In the genomic region with DNA sequence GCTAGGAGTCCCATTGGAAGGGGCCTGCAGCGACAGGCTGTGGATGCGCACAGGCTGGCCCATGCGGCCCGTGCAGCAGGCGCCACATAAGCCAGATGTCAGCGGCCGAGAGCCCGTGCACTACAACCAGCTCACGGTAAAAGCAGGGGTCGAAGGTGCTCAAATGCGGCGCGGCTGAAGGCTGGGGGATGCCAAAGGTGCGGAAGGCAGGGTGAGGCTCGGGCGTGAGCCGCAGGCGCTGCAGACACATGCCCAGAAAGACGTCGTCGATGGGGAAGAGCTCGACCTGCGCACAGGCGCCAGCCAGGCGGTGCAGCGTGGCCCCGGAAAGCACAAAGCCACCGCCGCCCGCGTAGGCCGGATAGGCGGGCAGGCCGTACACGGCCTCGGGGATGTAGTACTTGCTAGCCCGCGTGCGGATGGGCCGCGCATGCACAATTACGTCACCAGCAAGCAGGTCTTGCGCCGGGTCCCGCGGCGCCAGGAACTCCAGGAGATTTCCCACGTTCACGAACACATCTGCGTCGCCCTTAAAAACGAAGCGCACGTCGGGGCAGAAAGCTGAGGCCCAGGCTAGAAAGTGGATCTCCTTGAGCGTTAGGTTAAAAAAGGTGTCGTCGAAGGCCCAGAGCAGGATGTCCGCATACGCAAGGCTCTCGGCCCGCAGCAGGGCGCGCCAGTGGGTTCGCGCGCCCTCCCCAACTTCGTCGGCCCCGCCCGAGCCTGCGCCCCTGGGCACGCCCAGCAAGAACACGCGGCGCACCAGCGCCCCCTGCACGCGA, we compare ENCODE assay signal across 9 cellular contexts. TPM values are rescaled to one million over a fixed set of nuclear protein-coding genes. Genes with fewer than 3 reads are reported as not detected.
DNase-seq lines count a peak whose midpoint lies in the region; ATAC-seq and TF ChIP-seq lines count a peak whose summit lies in the region.
"Had no signal": no experiment of that assay in that cellular context is flagged by ENCODE, and none has a peak within 500 bp of the region (broad histone marks: within the 10 kb centered on the region; RNA-seq: fewer than 3 reads in every experiment).

No MANE protein-coding gene starts in this region.

- H3K9me2 ChIP-seq in GM23338 (ENCODE audit: insufficient read depth), result no peaks in the 10 kb centered on the region

- intact Hi-C loops in naive thymus-derived CD4-positive, alpha-beta T cell (cut with micrococcal nuclease), result loop anchor here in 1 of 2 donors (2.0 kb wide), 1 partner anchor 41 kb away; the partner anchor contains the start of gene PHAF1

- peak overlapping the region; percentile 94 for H3K4me2 ChIP-seq in GM23338

- H3K27me3 ChIP-seq in ACC112 (ENCODE audit: insufficient read depth, low read length) (no peaks in the 10 kb centered on the region), GM23338 (ENCODE audit: insufficient read depth) (peaks cover 64% of the 10 kb centered on the region)
- no peaks in the 10 kb centered on the region for H3K27me3 ChIP-seq in naive thymus-derived CD4-positive, alpha-beta T cell (ENCODE audit: control insufficient read depth in 2 of 2, insufficient read depth in 2 of 2, low read length in 2 of 2)

- H3F3A ChIP-seq in GM23338 (replicated peaks; ENCODE audit: low read depth), result 0 out of 2 replicates have a peak, but pooled peaks cover 7% of the 10 kb centered on the region

- H3K79me2 ChIP-seq in ACC112 (ENCODE audit: control insufficient read depth, insufficient read depth, low read length, unreplicated experiment), result peaks cover 6% of the 10 kb centered on the region
- no peaks in the 10 kb centered on the region for H3K79me2 ChIP-seq in GM23338 (replicated peaks; ENCODE audit: insufficient read depth)

- H3K27ac ChIP-seq in ACC112 (ENCODE audit: low read depth, low read length) (no peak overlapping the region), GM23338 (ENCODE audit: low read depth) (no peak overlapping the region)
- no peak overlapping the region for H3K27ac ChIP-seq in naive thymus-derived CD4-positive, alpha-beta T cell (ENCODE audit: low read depth, low read length)

- H3K27ac Mint-ChIP-seq in GM23338, result no peak overlapping the region
- H3K27ac Mint-ChIP-seq in naive thymus-derived CD4-positive, alpha-beta T cell, result peak overlapping the region in 1 of 9 donors; percentile 49

- H3K9me3 ChIP-seq in naive thymus-derived CD4-positive, alpha-beta T cell (ENCODE audit: control insufficient read depth in 2 of 3, low read length in 3 of 3), result no peaks in the 10 kb centered on the region
- H3K9me3 ChIP-seq: tibial nerve had no signal

- H3K4me1 Mint-ChIP-seq in GM23338, result peaks cover 10% of the 10 kb centered on the region; the same call in 2 of the 3 replicates
- H3K4me1 Mint-ChIP-seq in naive thymus-derived CD4-positive, alpha-beta T cell, result peaks cover 11 to 36% (median 15%) of the 10 kb centered on the region in 7 donors

- peaks cover 15% of the 10 kb centered on the region; the same call in 1 of the 2 replicates for H3K36me3 ChIP-seq in ACC112 (ENCODE audit: insufficient read depth, low read length)
- no peaks in the 10 kb centered on the region for H3K36me3 ChIP-seq in GM23338 (ENCODE audit: insufficient read depth)
- H3K36me3 ChIP-seq in naive thymus-derived CD4-positive, alpha-beta T cell (ENCODE audit: control insufficient read depth in 2 of 3, insufficient read depth in 3 of 3, low read length in 3 of 3), result peaks cover 0 to 35% (median 8%) of the 10 kb centered on the region in 3 experiments

- H4K20me1 ChIP-seq in GM23338 (replicated peaks; ENCODE audit: insufficient read depth), result no peaks in the 10 kb centered on the region; the same call in none of the 2 replicates

- POLR2A ChIA-PET in naive thymus-derived CD4-positive, alpha-beta T cell (lab: Charles Lee), result no interaction called here

- H3K9me3 Mint-ChIP-seq in GM23338, result no peaks in the 10 kb centered on the region
- H3K9me3 Mint-ChIP-seq in naive thymus-derived CD4-positive, alpha-beta T cell, result peaks cover 0 to 2% (median 0%) of the 10 kb centered on the region in 11 donors

- peak; percentile 15 for ATAC-seq in GM23338
- ATAC-seq in naive thymus-derived CD4-positive, alpha-beta T cell, result no peak
- ATAC-seq in GM18870 (IDR thresholded peaks at IDR 0.05; ENCODE audit: unreplicated experiment), result no peak

- in situ Hi-C loops in ACHN (cut with HindIII; ENCODE audit: low pct_ligation_motif_present, low pct_unique_long_range_greater_than_20kb, low sequenced_read_pairs), result no loop called here

- CTCF ChIA-PET in naive thymus-derived CD4-positive, alpha-beta T cell (lab: Charles Lee), result no interaction called here

- peak; percentile 43 to 75 for TF ChIP-seq CTCF in GM23338 (conservative IDR thresholded peaks at IDR 0.05; ENCODE audit: low read depth in 2 of 2)
- TF ChIP-seq CTCF in choroid plexus epithelial cell (conservative IDR thresholded peaks at IDR 0.05; ENCODE audit: low read depth, low read length), result no peak

- H2AFZ ChIP-seq in ACC112 (ENCODE audit: low read length, unreplicated experiment) (no peak overlapping the region), GM23338 (peak overlapping the region; percentile 97; the same call in 1 of the 2 replicates)

- H3K36me3 Mint-ChIP-seq in GM23338 (ENCODE audit: low read depth), result peaks cover 21% of the 10 kb centered on the region
- H3K36me3 Mint-ChIP-seq in naive thymus-derived CD4-positive, alpha-beta T cell, result peaks cover 5 to 43% (median 29%) of the 10 kb centered on the region in 5 donors

- peak overlapping the region; percentile 86 for H3K4me3 ChIP-seq in ACC112 (ENCODE audit: low read depth, low read length)
- H3K4me3 ChIP-seq in GM23338, result peak overlapping the region; percentile 77
- H3K4me3 ChIP-seq in choroid plexus epithelial cell (ENCODE audit: low read depth, low read length), result peak overlapping the region; percentile 79
- H3K4me3 ChIP-seq in naive thymus-derived CD4-positive, alpha-beta T cell (ENCODE audit: low read length), result no peak overlapping the region

- H3K4me1 ChIP-seq in ACC112 (ENCODE audit: control insufficient read depth, insufficient read depth, low read length, unreplicated experiment) (peaks cover 7% of the 10 kb centered on the region), GM23338 (ENCODE audit: insufficient read depth) (peaks cover 6% of the 10 kb centered on the region; the same call in 1 of the 2 replicates)
- peaks cover 0 to 4% of the 10 kb centered on the region in 2 donors for H3K4me1 ChIP-seq in naive thymus-derived CD4-positive, alpha-beta T cell (ENCODE audit: control insufficient read depth in 2 of 2, insufficient read depth in 2 of 2, low read length in 2 of 2)

- H3K4me3 Mint-ChIP-seq in GM23338, result peak overlapping the region; percentile 58
- peak overlapping the region in 8 of 10 donors; percentile 14 to 61 (median 44) for H3K4me3 Mint-ChIP-seq in naive thymus-derived CD4-positive, alpha-beta T cell

- DNase-seq in GM23338 (ENCODE audit: low spot score) (peak; percentile 80), choroid plexus epithelial cell (ENCODE audit: low read depth) (no peak), ACHN (no peak), SHP77 (lab: John Stamatoyannopoulos, UW) (no peak), NOMO-1 treated with dmso at 0.1 percent for 144 hours (lab: John Stamatoyannopoulos, UW; ENCODE audit: unreplicated experiment) (no peak)
- DNase-seq in naive thymus-derived CD4-positive, alpha-beta T cell, result no peak

- H3K27me3 Mint-ChIP-seq in GM23338 (ENCODE audit: insufficient read depth, low read depth, poor library complexity), result peaks cover 45% of the 10 kb centered on the region
- H3K27me3 Mint-ChIP-seq in naive thymus-derived CD4-positive, alpha-beta T cell, result peaks cover 0 to 12% (median 6%) of the 10 kb centered on the region in 5 donors

TF ChIP-seq in GM23338, 12 proteins besides CTCF, POLR2A, EP300 and RAD21:
- TF ChIP-seq ZNF331 (CRISPR knock-in tag; IDR thresholded peaks at IDR 0.05; ENCODE audit: low read depth) (no peak), POLR2AphosphoS5 (IDR thresholded peaks at IDR 0.05; ENCODE audit: low read depth) (peak; percentile 22)

RNA-seq across cellular contexts. Expression of gene B3GNT9, which starts 1.3 kb away (rescaled TPM):
- total RNA-seq in GM23338 (2014; rRNA removed; shearing (Covaris generic)), result 6.8 and 7.0 TPM in 2 replicates
- polyA plus RNA-seq in GM23338 (2016; fragmentation: Nextera tagmentation; extraction: Ambion mirVana), result 0.99 and 1.5 TPM in 2 replicates
- total RNA-seq in naive thymus-derived CD4-positive, alpha-beta T cell, result 10 to 100 TPM in 1 of 5 experiments, 1 to 10 TPM in 4; 1.9 to 13.2 (median 2.7) TPM
- 1 to 10 TPM in 1 of 2 donors, under 1 TPM in 1; 0.78 to 2.4 TPM for polyA plus RNA-seq in naive thymus-derived CD4-positive, alpha-beta T cell

RNA-seq across cellular contexts. Expression of gene TRADD, which starts 10.2 kb away (rescaled TPM):
- total RNA-seq in GM23338 (2014; rRNA removed; shearing (Covaris generic)), result 0.42 TPM in 1 of 2 replicates, not detected in the other
- polyA plus RNA-seq in GM23338 (2016; fragmentation: Nextera tagmentation; extraction: Ambion mirVana), result 0.50 and 0.55 TPM in 2 replicates
- total RNA-seq in naive thymus-derived CD4-positive, alpha-beta T cell, result 10 to 100 TPM; 47.0 to 92.8 (median 52.8) TPM
- polyA plus RNA-seq in naive thymus-derived CD4-positive, alpha-beta T cell, result 10 to 100 TPM; 69.8 to 71.1 TPM

RNA-seq across cellular contexts. Expression of gene FBXL8, which starts 10.3 kb away (rescaled TPM):
- total RNA-seq in GM23338 (2014; rRNA removed; shearing (Covaris generic)), result not detected in 2 replicates
- 0.26 TPM in 1 of 2 replicates, not detected in the other for polyA plus RNA-seq in GM23338 (2016; fragmentation: Nextera tagmentation; extraction: Ambion mirVana)
- 10 to 100 TPM in 2 of 5 experiments, 1 to 10 TPM in 3; 8.7 to 84.7 (median 9.7) TPM for total RNA-seq in naive thymus-derived CD4-positive, alpha-beta T cell
- 1 to 10 TPM; 5.2 to 7.8 TPM for polyA plus RNA-seq in naive thymus-derived CD4-positive, alpha-beta T cell

RNA-seq across cellular contexts. Expression of gene HSF4, which starts 15.1 kb away (rescaled TPM):
- total RNA-seq in GM23338 (2014; rRNA removed; shearing (Covaris generic)), result 1.3 TPM in 1 of 2 replicates, not detected in the other
- polyA plus RNA-seq in GM23338 (2016; fragmentation: Nextera tagmentation; extraction: Ambion mirVana), result 0.19 TPM in 1 of 2 replicates, not detected in the other
- total RNA-seq in naive thymus-derived CD4-positive, alpha-beta T cell, result 100 to 1,000 TPM in 1 of 5 experiments, 10 to 100 TPM in 2, 1 to 10 TPM in 2; 9.9 to 150 (median 15.5) TPM
- polyA plus RNA-seq in naive thymus-derived CD4-positive, alpha-beta T cell, result not detected

RNA-seq across cellular contexts. Expression of gene NOL3, which starts 20.9 kb away (rescaled TPM):
- 0.27 and 3.3 TPM in 2 replicates for total RNA-seq in GM23338 (2014; rRNA removed; shearing (Covaris generic))
- 2.7 and 4.0 TPM in 2 replicates for polyA plus RNA-seq in GM23338 (2016; fragmentation: Nextera tagmentation; extraction: Ambion mirVana)
- 10 to 100 TPM in 1 of 5 experiments, 1 to 10 TPM in 3, under 1 TPM in 1; 0.89 to 66.0 (median 1.8) TPM for total RNA-seq in naive thymus-derived CD4-positive, alpha-beta T cell
- polyA plus RNA-seq in naive thymus-derived CD4-positive, alpha-beta T cell, result not detected

Comparison
In these comparisons a context has a peak if more than half of its experiments do, and no peak if none do; other contexts are left out.
1. RNA of gene TRADD, which starts 10.2 kb away (total RNA-seq): 47.0 to 92.8 TPM in naive thymus-derived CD4-positive, alpha-beta T cell; 0.42 TPM in GM23338; every median in the first group is over 10 times any median in the second.